ENCODE assay signal across 8 cellular contexts in genomic region chr3:139389552-139390368, GRCh38. TPM values are rescaled to one million over a fixed set of nuclear protein-coding genes. Genes with fewer than 3 reads are reported as not detected.
A peak's percentile ranks its signal among the peaks of the same experiment; 100 is the strongest.
DNase-seq lines count a peak whose midpoint lies in the region; ATAC-seq, FAIRE-seq and TF ChIP-seq lines count a peak whose summit lies in the region.

COPB2 (minus strand) TSS chr3:139389647; CDS start chr3:139389550, 97 bp downstream.

- POLR2A ChIA-PET in OCI-LY7 (lab: Charles Lee) = interaction anchor here (0.7 to 2.2 kb wide), 11 partner anchors 11 to 1152 kb away, joined by 3 to 10 read pairs (median 4); partner anchors contain the start of gene MRPS22

- no peaks in the 10 kb centered on the region for H3K9me3 ChIP-seq in OCI-LY7 (ENCODE audit: low read length)

- H3K9me3 Mint-ChIP-seq in endothelial cell (ENCODE audit: unreplicated experiment) (no peaks in the 10 kb centered on the region), mesothelial cell of epicardium (no peaks in the 10 kb centered on the region)

- H2AFZ ChIP-seq in OCI-LY7 (ENCODE audit: low read length) = peak within 1 kb of the TSS; percentile 77

- peaks cover 9% of the 10 kb centered on the region; the same call in 1 of the 2 replicates for H4K20me1 ChIP-seq in OCI-LY7 (ENCODE audit: insufficient read depth, low read length)

- H3K4me3 ChIP-seq in OCI-LY7 (ENCODE audit: low read depth, low read length, poor library complexity, severe bottlenecking) = peak within 1 kb of the TSS; percentile 98

- TF ChIP-seq CTCF in D721Med (IDR thresholded peaks at IDR 0.05; ENCODE audit: insufficient read depth, missing control alignments) = no peak
- no peak for TF ChIP-seq CTCF in OCI-LY7 (conservative IDR thresholded peaks at IDR 0.05; ENCODE audit: low read length)
- no peak for TF ChIP-seq CTCF in endothelial cell (IDR thresholded peaks at IDR 0.05; ENCODE audit: unreplicated experiment)
- no peak for TF ChIP-seq CTCF in mesothelial cell of epicardium (IDR thresholded peaks at IDR 0.05; ENCODE audit: unreplicated experiment)

- H3K27ac Mint-ChIP-seq in endothelial cell (ENCODE audit: unreplicated experiment) (peak within 1 kb of the TSS; percentile 96), mesothelial cell of epicardium (peak within 1 kb of the TSS; percentile 98)

- peak; percentile 98 for ATAC-seq in GM21526 (IDR thresholded peaks at IDR 0.05; ENCODE audit: low FRiP score, unreplicated experiment)

- peaks cover 3% of the 10 kb centered on the region for H3K36me3 Mint-ChIP-seq in endothelial cell (ENCODE audit: low read depth, unreplicated experiment)
- no peaks in the 10 kb centered on the region for H3K36me3 Mint-ChIP-seq in mesothelial cell of epicardium

- peak within 1 kb of the TSS; percentile 99 for H3K4me2 ChIP-seq in OCI-LY7 (ENCODE audit: low read length)

- H3K4me3 Mint-ChIP-seq in endothelial cell (ENCODE audit: unreplicated experiment) = peak within 1 kb of the TSS; percentile 94
- H3K4me3 Mint-ChIP-seq in mesothelial cell of epicardium = peak within 1 kb of the TSS; percentile 89

- H3K36me3 ChIP-seq in OCI-LY7 (ENCODE audit: insufficient read depth, low read length) = no peaks in the 10 kb centered on the region

- TSS peak; percentile 87 for BruUV-seq in OCI-LY7 (replicated peaks; lab: Mats Ljungman, UMichigan)

- H3K27me3 Mint-ChIP-seq in endothelial cell (ENCODE audit: unreplicated experiment) (no peaks in the 10 kb centered on the region), mesothelial cell of epicardium (ENCODE audit: low read depth) (no peaks in the 10 kb centered on the region)

- CTCF ChIA-PET in OCI-LY7 (lab: Charles Lee; ENCODE audit: unreplicated experiment) = no interaction called here

- H3K4me1 Mint-ChIP-seq in endothelial cell (ENCODE audit: unreplicated experiment) (peaks cover 36% of the 10 kb centered on the region), mesothelial cell of epicardium (peaks cover 48% of the 10 kb centered on the region)

- FAIRE-seq in D721Med (lab: Jason Lieb, UNC) = no peak

- DNase-seq in D721Med (ENCODE audit: insufficient read length, low spot score) (peak; percentile 77), HuH-7.5 (ENCODE audit: low spot score) (peak; percentile 63), OCI-LY7 (ENCODE audit: low spot score) (peak; percentile 98), activated T-cell treated with anti-CD3 and anti-CD28 coated beads for 1 hour (ENCODE audit: low read depth) (peak; percentile 96), endothelial cell (ENCODE audit: low spot score) (peak; percentile 100), mesothelial cell of epicardium (ENCODE audit: low spot score in 2 of 2, unreplicated experiment in 2 of 2) (peak; percentile 99)
- DNase-seq in stimulated activated CD8-positive, alpha-beta memory T cell treated with anti-CD3 and anti-CD28 coated beads, Interleukin-15, amount 100 ng/mL, for 48 hours (ENCODE audit: low read depth in 2 of 2) = peak; percentile 97

- no peaks in the 10 kb centered on the region for H3K9me2 ChIP-seq in OCI-LY7 (ENCODE audit: insufficient read depth, low read length)

- H3K4me1 ChIP-seq in OCI-LY7 (ENCODE audit: insufficient read depth, low read length, poor library complexity, severe bottlenecking) = peaks cover 25% of the 10 kb centered on the region

- H3K27ac ChIP-seq in OCI-LY7 (ENCODE audit: low read depth, low read length, poor library complexity, severe bottlenecking) = peak within 1 kb of the TSS; percentile 52

- intact Hi-C loops in OCI-LY7 (cut with micrococcal nuclease; ENCODE audit: unreplicated experiment) = loop anchor here (2.0 kb wide), 1 partner anchor 45 kb away; the partner anchor contains the start of gene MRPS22

- H3K79me2 ChIP-seq in OCI-LY7 (ENCODE audit: insufficient read depth, low read depth, low read length) = peaks cover 49% of the 10 kb centered on the region

RNA-seq across cellular contexts. Expression of gene COPB2, which starts in this region (rescaled TPM):
- total RNA-seq in OCI-LY7 (2014; rRNA removed; shearing (Covaris generic)) = 67.9 and 73.1 TPM in 2 replicates
- total RNA-seq in OCI-LY7 (2022) (105 and 106 TPM in 2 replicates), endothelial cell (ENCODE audit: unreplicated experiment) (140 TPM), mesothelial cell of epicardium (130 to 131 TPM (median 130 TPM) in 3 replicates)

Comparison
In these comparisons a context has a peak if more than half of its experiments do, and no peak if none do; other contexts are left out.
1. Peak in every context shown above with its lines: DNase-seq, ATAC-seq, H3K4me3 ChIP-seq and H3K27ac ChIP-seq.